In the genomic region with DNA sequence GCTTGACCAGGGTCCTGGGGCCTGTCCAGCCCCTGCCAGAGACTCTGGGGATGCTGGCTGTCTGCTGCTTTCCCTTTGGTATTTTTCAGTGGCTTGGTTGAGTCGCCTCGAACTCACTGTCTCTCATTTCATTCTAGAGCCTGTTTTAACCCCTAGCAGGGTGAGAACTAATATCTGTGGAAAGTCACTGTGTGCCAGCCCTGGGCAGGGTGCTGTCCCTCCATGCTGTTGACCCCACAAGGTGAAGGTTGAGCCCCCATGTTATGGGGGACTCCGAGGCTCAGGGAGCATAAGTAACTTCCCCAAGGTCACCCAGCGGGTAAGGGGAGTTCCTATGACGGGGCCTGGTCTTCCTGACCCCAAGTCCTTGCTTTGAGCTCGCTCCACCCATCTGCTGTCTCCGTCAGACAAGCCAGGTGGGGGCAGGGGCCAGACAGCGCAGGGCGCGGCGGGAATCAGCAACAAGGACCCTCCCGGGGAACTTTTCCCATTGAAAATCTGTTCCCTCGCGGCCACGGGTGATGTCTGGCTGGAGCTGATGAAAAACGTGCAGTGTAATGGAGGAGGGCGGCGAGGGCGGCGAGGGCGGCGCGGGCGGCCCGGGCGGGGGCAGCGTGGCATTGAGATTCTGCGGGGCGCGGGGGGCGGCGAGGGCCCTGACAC, we compare ENCODE assay signal across 9 cellular contexts. TPM values are rescaled to one million over a fixed set of nuclear protein-coding genes. Genes with fewer than 3 reads are reported as not detected.
DNase-seq lines count a peak whose midpoint lies in the region; ATAC-seq, FAIRE-seq and TF ChIP-seq lines count a peak whose summit lies in the region.
"Had no signal": no experiment of that assay in that cellular context is flagged by ENCODE, and none has a peak within 500 bp of the region (broad histone marks: within the 10 kb centered on the region; RNA-seq: fewer than 3 reads in every experiment).

No MANE protein-coding gene starts in this region.

- peaks cover 0 to 11% (median 0%) of the 10 kb centered on the region in 5 donors for H3K36me3 Mint-ChIP-seq in naive thymus-derived CD4-positive, alpha-beta T cell

- peaks cover 6 to 26% (median 18%) of the 10 kb centered on the region in 7 donors for H3K4me1 Mint-ChIP-seq in naive thymus-derived CD4-positive, alpha-beta T cell

- H3K9me3 Mint-ChIP-seq in naive thymus-derived CD4-positive, alpha-beta T cell: no peaks in the 10 kb centered on the region

- peaks cover 34% of the 10 kb centered on the region for H3K4me1 ChIP-seq in OCI-LY3 (ENCODE audit: low read length)
- H3K4me1 ChIP-seq in naive thymus-derived CD4-positive, alpha-beta T cell (ENCODE audit: control insufficient read depth in 2 of 2, insufficient read depth in 2 of 2, low read length in 2 of 2): peaks cover 15 to 17% of the 10 kb centered on the region in 2 donors

- TF ChIP-seq CTCF in OCI-LY3 (IDR thresholded peaks at IDR 0.05; ENCODE audit: low read depth, low read length) (no peak), choroid plexus epithelial cell (conservative IDR thresholded peaks at IDR 0.05; ENCODE audit: low read depth, low read length) (no peak)

- H3K4me3 ChIP-seq in OCI-LY3 (ENCODE audit: low read length) (peak overlapping the region; percentile 80), choroid plexus epithelial cell (ENCODE audit: low read depth, low read length) (peak overlapping the region; percentile 56)
- peak overlapping the region; percentile 27 for H3K4me3 ChIP-seq in naive thymus-derived CD4-positive, alpha-beta T cell (ENCODE audit: low read length)

- ATAC-seq in naive thymus-derived CD4-positive, alpha-beta T cell: peak; percentile 21
- ATAC-seq in HG03432 (IDR thresholded peaks at IDR 0.05; ENCODE audit: unreplicated experiment) (no peak), GM21786 (IDR thresholded peaks at IDR 0.05; ENCODE audit: unreplicated experiment) (no peak)

- H2AFZ ChIP-seq in OCI-LY3 (ENCODE audit: low read depth, low read length): peak overlapping the region; percentile 34; the same call in 1 of the 2 replicates

- DNase-seq in NCI-H146 (lab: John Stamatoyannopoulos, UW): peak; percentile 42
- DNase-seq in NCI-H146 treated with DMSO at 0.1 percent for 48 hours (lab: John Stamatoyannopoulos, UW; ENCODE audit: unreplicated experiment): no peak
- peak; percentile 39 for DNase-seq in choroid plexus epithelial cell (ENCODE audit: low read depth)
- peak in 1 of 9 donors; percentile 16 for DNase-seq in naive thymus-derived CD4-positive, alpha-beta T cell
- DNase-seq in RCC 7860 (ENCODE audit: low spot score): no peak

- H3K9ac ChIP-seq in OCI-LY3 (ENCODE audit: low read length): peak overlapping the region; percentile 58

- CTCF ChIA-PET in naive thymus-derived CD4-positive, alpha-beta T cell (lab: Charles Lee): interaction anchor here (0.8 to 1.1 kb wide), 4 partner anchors 98 to 423 kb away, joined by 3 to 4 read pairs (median 3); partner anchors contain the start of gene ACBD4

- H3K79me2 ChIP-seq in OCI-LY3 (ENCODE audit: low read length): no peaks in the 10 kb centered on the region

- POLR2A ChIA-PET in naive thymus-derived CD4-positive, alpha-beta T cell (lab: Charles Lee): no interaction called here

- FAIRE-seq in RCC 7860 (lab: Jason Lieb, UNC): no peak
- FAIRE-seq: G401.6 had no signal

- intact Hi-C loops in naive thymus-derived CD4-positive, alpha-beta T cell (cut with micrococcal nuclease): loop anchor here (2.0 to 5.0 kb wide), 3 partner anchors 48 to 79 kb away; partner anchors contain the start of gene C1QL1 (in 1 of the 2)

- peak overlapping the region; percentile 76 for H3K4me2 ChIP-seq in OCI-LY3 (ENCODE audit: low read length)

- peaks cover 31% of the 10 kb centered on the region for H3K27me3 ChIP-seq in OCI-LY3 (ENCODE audit: low read depth, low read length)
- H3K27me3 ChIP-seq in naive thymus-derived CD4-positive, alpha-beta T cell (ENCODE audit: control insufficient read depth in 2 of 2, insufficient read depth in 2 of 2, low read length in 2 of 2): peaks cover 0 to 11% of the 10 kb centered on the region in 2 donors

- no peaks in the 10 kb centered on the region for H4K20me1 ChIP-seq in OCI-LY3 (ENCODE audit: insufficient read depth, low read length)

- peak overlapping the region; percentile 75 to 91 (median 84) for H3K4me3 Mint-ChIP-seq in naive thymus-derived CD4-positive, alpha-beta T cell

- H3K36me3 ChIP-seq in OCI-LY3 (replicated peaks; ENCODE audit: low read depth, low read length): no peaks in the 10 kb centered on the region
- H3K36me3 ChIP-seq in naive thymus-derived CD4-positive, alpha-beta T cell (ENCODE audit: control insufficient read depth in 2 of 3, insufficient read depth in 3 of 3, low read length in 3 of 3): no peaks in the 10 kb centered on the region

- H3K9me3 ChIP-seq in OCI-LY3 (ENCODE audit: insufficient read depth, low read length): no peaks in the 10 kb centered on the region
- no peaks in the 10 kb centered on the region for H3K9me3 ChIP-seq in naive thymus-derived CD4-positive, alpha-beta T cell (ENCODE audit: control insufficient read depth in 2 of 3, low read length in 3 of 3)

- peak overlapping the region in 2 of 9 donors; percentile 4 to 84 for H3K27ac Mint-ChIP-seq in naive thymus-derived CD4-positive, alpha-beta T cell

- no peak overlapping the region for H3K27ac ChIP-seq in OCI-LY3 (ENCODE audit: low read length)
- H3K27ac ChIP-seq in naive thymus-derived CD4-positive, alpha-beta T cell (ENCODE audit: low read depth, low read length): no peak overlapping the region

- peaks cover 36 to 44% (median 42%) of the 10 kb centered on the region in 5 donors for H3K27me3 Mint-ChIP-seq in naive thymus-derived CD4-positive, alpha-beta T cell

RNA-seq across cellular contexts. Expression of gene DCAKD, which starts 32.8 kb away (rescaled TPM):
- 10 to 100 TPM; 14.2 to 36.8 (median 29.8) TPM for total RNA-seq in naive thymus-derived CD4-positive, alpha-beta T cell
- 10 to 100 TPM; 16.9 to 27.6 TPM for polyA plus RNA-seq in naive thymus-derived CD4-positive, alpha-beta T cell

RNA-seq across cellular contexts. Expression of gene NMT1, which starts 42.5 kb away (rescaled TPM):
- total RNA-seq in naive thymus-derived CD4-positive, alpha-beta T cell: 100 to 1,000 TPM in 3 of 5 experiments, 10 to 100 TPM in 2; 59.5 to 136 (median 121) TPM
- polyA plus RNA-seq in naive thymus-derived CD4-positive, alpha-beta T cell: 10 to 100 TPM; 37.5 to 64.1 TPM

RNA-seq across cellular contexts. Expression of gene C1QL1, which starts 50.5 kb away (rescaled TPM):
- total RNA-seq in naive thymus-derived CD4-positive, alpha-beta T cell: under 1 TPM in 1 of 5 experiments, not detected in 4; 0.29 TPM
- not detected for polyA plus RNA-seq in naive thymus-derived CD4-positive, alpha-beta T cell

Comparison
In these comparisons a context has a peak if more than half of its experiments do, and no peak if none do; other contexts are left out.
1. DNase-seq: peak in NCI-H146 (single experiment) and choroid plexus epithelial cell (single experiment); none in NCI-H146 treated with DMSO at 0.1 percent for 48 hours (single experiment) and RCC 7860 (single experiment).
2. H3K4me3 ChIP-seq: peak in every context shown above with its lines; median percentile 80 in OCI-LY3; 56 in choroid plexus epithelial cell; 27 in naive thymus-derived CD4-positive, alpha-beta T cell.